In genomic region chr2:210528716-210529115, GRCh38 we compare ENCODE assay signal across 23 cellular contexts. TPM values are rescaled to one million over a fixed set of nuclear protein-coding genes. Genes with fewer than 3 reads are reported as not detected.
DNase-seq lines count a peak whose midpoint lies in the region; TF ChIP-seq lines count a peak whose summit lies in the region.
"Had no signal": no experiment of that assay in that cellular context is flagged by ENCODE, and none has a peak within 500 bp of the region (broad histone marks: within the 10 kb centered on the region; RNA-seq: fewer than 3 reads in every experiment).

No MANE protein-coding gene starts in this region.

- H3K4me3 Mint-ChIP-seq in MCF 10A (ENCODE audit: unreplicated experiment): no peak overlapping the region
- H3K4me3 Mint-ChIP-seq: CD4-positive, alpha-beta T cell had no signal

- CTCF ChIA-PET in mammary epithelial cell (lab: Charles Lee; ENCODE audit: low non-redundant PET): no interaction called here
- CTCF ChIA-PET in MCF 10A (lab: Yijun Ruan, JAX): interaction anchor here (0.6 kb wide), 1 partner anchor 48 kb away, joined by 3 read pairs; no protein-coding TSS in a partner anchor

- H3K9me3 Mint-ChIP-seq in MCF 10A (ENCODE audit: unreplicated experiment): no peaks in the 10 kb centered on the region
- H3K9me3 Mint-ChIP-seq: CD4-positive, alpha-beta T cell had no signal

- no peak overlapping the region for H3K27ac ChIP-seq in mammary epithelial cell (ENCODE audit: insufficient read depth, low read depth, low read length)
- H3K27ac ChIP-seq: 22Rv1, BLaER1, HL-60, SK-N-MC had no signal

- no peaks in the 10 kb centered on the region for H3K36me3 Mint-ChIP-seq in MCF 10A (ENCODE audit: insufficient read depth, unreplicated experiment)

- H3K9me3 ChIP-seq in mammary epithelial cell (replicated peaks; ENCODE audit: insufficient read depth, low read length): no peaks in the 10 kb centered on the region
- no peaks in the 10 kb centered on the region for H3K9me3 ChIP-seq in adipocyte (ENCODE audit: control insufficient read depth, low read length)
- H3K9me3 ChIP-seq: BLaER1 had no signal

- no peak overlapping the region for H3K4me3 ChIP-seq in mammary epithelial cell (replicated peaks in 1 of 3; ENCODE audit: insufficient read depth in 1 of 3, low read depth in 2 of 3, low read length in 3 of 3)
- H3K4me3 ChIP-seq in adipocyte (ENCODE audit: low read length): no peak overlapping the region
- H3K4me3 ChIP-seq: BLaER1, SK-N-MC had no signal

- no peak overlapping the region for H2AFZ ChIP-seq in mammary epithelial cell (ENCODE audit: low read depth, low read length)

- in situ Hi-C loops in mammary epithelial cell (cut with MboI; ENCODE audit: low sequenced_read_pairs in 2 of 2) (no loop called here), ACHN (cut with HindIII; ENCODE audit: low pct_ligation_motif_present, low pct_unique_long_range_greater_than_20kb, low sequenced_read_pairs) (no loop called here)

- H3K27me3 ChIP-seq in mammary epithelial cell (ENCODE audit: insufficient read depth, low read length): no peaks in the 10 kb centered on the region
- no peaks in the 10 kb centered on the region for H3K27me3 ChIP-seq in adipocyte (replicated peaks; ENCODE audit: control insufficient read depth, insufficient read depth, low read length)
- H3K27me3 ChIP-seq: BLaER1 had no signal

- no peaks in the 10 kb centered on the region for H3K4me1 Mint-ChIP-seq in MCF 10A (ENCODE audit: insufficient read depth, unreplicated experiment)

- POLR2A ChIA-PET in MCF 10A (lab: Yijun Ruan, JAX): no interaction called here

- no peak for DNase-seq in mammary epithelial cell
- DNase-seq in MCF 10A (ENCODE audit: unreplicated experiment): no peak
- peak; percentile 36 for DNase-seq in LHCN-M2 (ENCODE audit: low read depth)
- peak; percentile 6 for DNase-seq in adipocyte (ENCODE audit: low read depth)
- no peak for DNase-seq in ACHN
- no peak for DNase-seq in midbrain (lab: John Stamatoyannopoulos, UW)
- no peak for DNase-seq in activated CD4-positive, alpha-beta T cell treated with anti-CD3 and anti-CD28 coated beads for 1 hour
- no peak for DNase-seq in GM10266 (ENCODE audit: extremely low spot score)
- DNase-seq: CD4-positive, alpha-beta T cell; GDM1; MV-4-11; NCI-H1105; NCI-H146; NCI-H1930; NCI-H446 treated with DMSO at 0.1 percent for 48 hours; NCI-H526; NCI-H82; NK-92 treated with Interleukin-12 subunit alpha and Interleukin-12 subunit beta, amount 100 ng/mL, for 24 hours; SHP77 treated with DMSO at 0.1 percent for 48 hours had no signal

- H4K20me1 ChIP-seq in mammary epithelial cell (ENCODE audit: insufficient read depth, low read length): no peaks in the 10 kb centered on the region
- H4K20me1 ChIP-seq: BLaER1 had no signal

- dilution Hi-C loops in mammary epithelial cell (cut with HindIII; ENCODE audit: low sequenced_read_pairs): no loop called here

- no peak overlapping the region for H3K9ac ChIP-seq in mammary epithelial cell (ENCODE audit: insufficient read depth, low read length)
- no peak overlapping the region for H3K9ac ChIP-seq in adipocyte (ENCODE audit: low read length)
- H3K9ac ChIP-seq: BLaER1 had no signal

- intact Hi-C loops in mammary epithelial cell (cut with micrococcal nuclease): no loop called here
- intact Hi-C loops in MCF 10A (cut with micrococcal nuclease): no loop called here

- no peaks in the 10 kb centered on the region for H3K27me3 Mint-ChIP-seq in MCF 10A (ENCODE audit: insufficient read depth, unreplicated experiment)

- peak overlapping the region; percentile 30 for H3K4me2 ChIP-seq in mammary epithelial cell (ENCODE audit: insufficient read depth, low read depth, low read length)
- H3K4me2 ChIP-seq: BLaER1 had no signal

- no peak overlapping the region for H3K27ac Mint-ChIP-seq in MCF 10A (ENCODE audit: low read depth, unreplicated experiment)
- H3K27ac Mint-ChIP-seq: CD4-positive, alpha-beta T cell had no signal

- H3K36me3 ChIP-seq in mammary epithelial cell (ENCODE audit: insufficient read depth, low read length): no peaks in the 10 kb centered on the region
- no peaks in the 10 kb centered on the region for H3K36me3 ChIP-seq in adipocyte (ENCODE audit: control insufficient read depth, insufficient read depth, low read length, severe bottlenecking)
- H3K36me3 ChIP-seq: BLaER1 had no signal

- TF ChIP-seq CTCF in mammary epithelial cell (conservative IDR thresholded peaks at IDR 0.05 in 1 of 2, IDR thresholded peaks at IDR 0.05 in 1 of 2; ENCODE audit: extremely low read depth in 1 of 2, insufficient read depth in 1 of 2, low read depth in 1 of 2, low read length in 2 of 2) (no peak), MCF 10A (IDR thresholded peaks at IDR 0.05; ENCODE audit: unreplicated experiment) (no peak), GM10266 (IDR thresholded peaks at IDR 0.05; ENCODE audit: control insufficient read depth, insufficient read depth, low read depth, missing control alignments) (no peak)

- BruUV-seq in mammary epithelial cell (replicated peaks; lab: Mats Ljungman, UMichigan): no TSS peak
- no TSS peak for BruUV-seq in MCF 10A (replicated peaks; lab: Mats Ljungman, UMichigan)

- whole genome bisulfite sequencing in mammary epithelial cell (ENCODE audit: low coverage, missing lambda C conversion rate): 2% methylated on average over 4 of the region's 4 CpGs

- H3K4me1 ChIP-seq in mammary epithelial cell (ENCODE audit: insufficient read depth, low read length) (no peaks in the 10 kb centered on the region), adipocyte (ENCODE audit: control insufficient read depth, insufficient read depth, low read length) (peaks cover 5% of the 10 kb centered on the region)
- H3K4me1 ChIP-seq: BLaER1 had no signal

- H3K79me2 ChIP-seq in mammary epithelial cell (ENCODE audit: insufficient read depth, low read length): no peaks in the 10 kb centered on the region

RNA-seq across cellular contexts. Expression of gene CPS1, which starts 27.7 kb away (rescaled TPM):
- total RNA-seq in mammary epithelial cell: 10 to 100 TPM; 20.3 to 27.8 TPM
- 14.9 TPM for polyA plus RNA-seq in mammary epithelial cell
- polyA minus RNA-seq in mammary epithelial cell: 115 TPM
- 18.4 and 20.6 TPM in 2 replicates for total RNA-seq in MCF 10A (2022)
- 30.8 and 36.4 TPM in 2 replicates for total RNA-seq in LHCN-M2 (2014; rRNA removed)
- 6.7 TPM for polyA plus RNA-seq in LHCN-M2 (2012)

RNA-seq across cellular contexts. Expression of gene LANCL1, which starts 52.2 kb away (rescaled TPM):
- total RNA-seq in mammary epithelial cell (10 to 100 TPM; 67.5 to 94.0 TPM), MCF 10A (2022) (33.7 and 34.1 TPM in 2 replicates), LHCN-M2 (2014; rRNA removed) (41.8 and 53.8 TPM in 2 replicates)
- 50.8 TPM for polyA plus RNA-seq in mammary epithelial cell
- 154 TPM for polyA minus RNA-seq in mammary epithelial cell
- polyA plus RNA-seq in LHCN-M2 (2012): 15.8 TPM

Comparison
In these comparisons a context has a peak if more than half of its experiments do, and no peak if none do; other contexts are left out.
1. DNase-seq: peak in LHCN-M2 (single experiment) and adipocyte (single experiment); none in mammary epithelial cell (single experiment), MCF 10A (single experiment), ACHN (single experiment), midbrain (single experiment), activated CD4-positive, alpha-beta T cell treated with anti-CD3 and anti-CD28 coated beads for 1 hour (single experiment) and GM10266 (single experiment).